16 cellular contexts compared by ENCODE assay signal in the genomic region with DNA sequence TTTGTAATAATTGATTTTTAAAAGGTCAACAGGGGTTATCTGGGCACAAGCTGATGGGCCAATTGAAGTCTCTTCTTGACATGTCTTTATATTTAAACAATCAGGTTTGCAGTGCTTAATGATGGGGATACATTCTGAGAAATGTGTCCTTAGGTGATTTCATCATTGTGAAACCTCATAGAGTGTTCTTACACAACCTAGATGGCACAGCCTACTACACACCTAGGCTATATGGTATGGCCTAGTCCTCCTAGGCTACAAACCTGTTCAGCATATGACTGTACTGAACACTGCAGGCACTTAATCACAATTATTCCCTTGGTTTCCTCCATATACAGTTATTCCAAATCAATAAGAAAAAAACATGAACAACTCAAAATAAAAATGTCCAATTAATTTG.
A peak's percentile ranks its signal among the peaks of the same experiment; 100 is the strongest.
DNase-seq lines count a peak whose midpoint lies in the region; ATAC-seq, FAIRE-seq and TF ChIP-seq lines count a peak whose summit lies in the region.
"Had no signal": no experiment of that assay in that cellular context is flagged by ENCODE, and none has a peak within 500 bp of the region (broad histone marks: within the 10 kb centered on the region; RNA-seq: fewer than 3 reads in every experiment).

No MANE protein-coding gene starts in this region.

- H3K79me2 ChIP-seq in mammary epithelial cell (ENCODE audit: insufficient read depth, low read length): no peaks in the 10 kb centered on the region

- H3K36me3 Mint-ChIP-seq in activated naive CD4-positive, alpha-beta T cell treated with anti-CD3 and anti-CD28 coated beads for 36 hours (ENCODE audit: low read depth): peaks cover 10% of the 10 kb centered on the region
- peaks cover 64% of the 10 kb centered on the region for H3K36me3 Mint-ChIP-seq in stimulated activated effector memory CD8-positive, alpha-beta T cell treated with anti-CD3 and anti-CD28 coated beads, Interleukin-12 subunit alpha, Interleukin-12 subunit beta, amount 100 ng/mL, for 72 hours

- H4K20me1 ChIP-seq in mammary epithelial cell (ENCODE audit: insufficient read depth, low read length): no peaks in the 10 kb centered on the region

- no peak for TF ChIP-seq CTCF in bronchial epithelial cell (IDR thresholded peaks at IDR 0.05; ENCODE audit: insufficient read depth, low read length, severe bottlenecking)
- no peak for TF ChIP-seq CTCF in mammary epithelial cell (conservative IDR thresholded peaks at IDR 0.05 in 1 of 2, IDR thresholded peaks at IDR 0.05 in 1 of 2; ENCODE audit: extremely low read depth in 1 of 2, insufficient read depth in 1 of 2, low read depth in 1 of 2, low read length in 2 of 2)

- no peaks in the 10 kb centered on the region for H3K4me1 ChIP-seq in aorta (ENCODE audit: control insufficient read depth in 1 of 2, insufficient read depth in 2 of 2, low read length in 2 of 2)
- H3K4me1 ChIP-seq in mammary epithelial cell (ENCODE audit: insufficient read depth, low read length): peaks cover 17% of the 10 kb centered on the region
- H3K4me1 ChIP-seq: SJCRH30 had no signal

- no peak for ATAC-seq in stimulated activated effector memory CD8-positive, alpha-beta T cell treated with anti-CD3 and anti-CD28 coated beads, Interleukin-12 subunit alpha, Interleukin-12 subunit beta, amount 100 ng/mL, for 72 hours
- no peak for ATAC-seq in aorta (ENCODE audit: low FRiP score)
- ATAC-seq: PC-3 had no signal

- in situ Hi-C loops in mammary epithelial cell (cut with MboI; ENCODE audit: low sequenced_read_pairs in 2 of 2): no loop called here

- intact Hi-C loops in activated naive CD4-positive, alpha-beta T cell treated with anti-CD3 and anti-CD28 coated beads for 36 hours (cut with micrococcal nuclease): no loop called here
- intact Hi-C loops in aorta (cut with DNase I) (no loop called here), mammary epithelial cell (cut with micrococcal nuclease) (no loop called here)

- no peaks in the 10 kb centered on the region for H3K9me3 ChIP-seq in aorta (ENCODE audit: control insufficient read depth, low read length)
- H3K9me3 ChIP-seq in mammary epithelial cell (replicated peaks; ENCODE audit: insufficient read depth, low read length): no peaks in the 10 kb centered on the region
- H3K9me3 ChIP-seq: SJCRH30 had no signal

- no peak for TF ChIP-seq POLR2A in GM12892 (IDR thresholded peaks at IDR 0.05; ENCODE audit: low read depth, low read length)

- H3K36me3 ChIP-seq in bronchial epithelial cell (ENCODE audit: control insufficient read depth, insufficient read depth, low read length) (no peaks in the 10 kb centered on the region), aorta (ENCODE audit: control insufficient read depth in 1 of 2, insufficient read depth in 2 of 2, low read length in 1 of 2) (no peaks in the 10 kb centered on the region), mammary epithelial cell (ENCODE audit: insufficient read depth, low read length) (no peaks in the 10 kb centered on the region)
- H3K36me3 ChIP-seq: SJCRH30 had no signal

- H3K27me3 Mint-ChIP-seq in activated naive CD4-positive, alpha-beta T cell treated with anti-CD3 and anti-CD28 coated beads for 36 hours (ENCODE audit: low read depth): no peaks in the 10 kb centered on the region

- DNase-seq in activated naive CD4-positive, alpha-beta T cell treated with anti-CD3 and anti-CD28 coated beads for 36 hours: no peak
- DNase-seq in activated naive CD4-positive, alpha-beta T cell treated with Interleukin-2 at 50 U/mL for 16 hours: no peak
- DNase-seq in GM12892 (ENCODE audit: insufficient read length) (no peak), bronchial epithelial cell (ENCODE audit: low read depth) (peak; percentile 41), aorta (no peak), mammary epithelial cell (no peak), GM19239 (ENCODE audit: insufficient read length, low spot score) (no peak)
- DNase-seq in stimulated activated effector memory CD8-positive, alpha-beta T cell treated with anti-CD3 and anti-CD28 coated beads, Interleukin-12 subunit alpha, Interleukin-12 subunit beta, amount 100 ng/mL, for 72 hours (ENCODE audit: low spot score in 2 of 2): no peak
- DNase-seq: DMS79 treated with DMSO at 0.1 percent for 48 hours, NCI-H1417, NCI-H187 treated with DMSO at 0.1 percent for 48 hours, NCI-H2227 treated with DMSO at 0.1 percent for 48 hours, NCI-H82, PC-3, SJCRH30 had no signal

- FAIRE-seq in GM12892 (lab: Jason Lieb, UNC) (peak; percentile 27), bronchial epithelial cell (lab: Jason Lieb, UNC) (no peak), GM19239 (lab: Jason Lieb, UNC) (no peak)
- FAIRE-seq: A204.1 had no signal

- H3K27ac ChIP-seq in aorta (ENCODE audit: low read depth in 1 of 2, low read length in 2 of 2) (no peak overlapping the region), mammary epithelial cell (ENCODE audit: insufficient read depth, low read depth, low read length) (no peak overlapping the region)
- H3K27ac ChIP-seq: SJCRH30 had no signal

- no peak overlapping the region for H2AFZ ChIP-seq in mammary epithelial cell (ENCODE audit: low read depth, low read length)

- H3K4me2 ChIP-seq in mammary epithelial cell (ENCODE audit: insufficient read depth, low read depth, low read length): no peak overlapping the region

- no peak overlapping the region for H3K4me3 Mint-ChIP-seq in activated naive CD4-positive, alpha-beta T cell treated with anti-CD3 and anti-CD28 coated beads for 36 hours
- H3K4me3 Mint-ChIP-seq in stimulated activated effector memory CD8-positive, alpha-beta T cell treated with anti-CD3 and anti-CD28 coated beads, Interleukin-12 subunit alpha, Interleukin-12 subunit beta, amount 100 ng/mL, for 72 hours: no peak overlapping the region

- H3K9ac ChIP-seq in mammary epithelial cell (ENCODE audit: insufficient read depth, low read length): no peak overlapping the region

- CTCF ChIA-PET in activated naive CD4-positive, alpha-beta T cell treated with anti-CD3 and anti-CD28 coated beads for 36 hours (lab: Charles Lee): interaction anchor here (4.9 kb wide), 1 partner anchor 14 kb away, joined by 34 read pairs; no protein-coding TSS in a partner anchor
- CTCF ChIA-PET in mammary epithelial cell (lab: Charles Lee; ENCODE audit: low non-redundant PET): no interaction called here

- H3K9me3 Mint-ChIP-seq in activated naive CD4-positive, alpha-beta T cell treated with anti-CD3 and anti-CD28 coated beads for 36 hours: no peaks in the 10 kb centered on the region
- no peaks in the 10 kb centered on the region for H3K9me3 Mint-ChIP-seq in stimulated activated effector memory CD8-positive, alpha-beta T cell treated with anti-CD3 and anti-CD28 coated beads, Interleukin-12 subunit alpha, Interleukin-12 subunit beta, amount 100 ng/mL, for 72 hours

- H3K27me3 ChIP-seq in bronchial epithelial cell (ENCODE audit: control insufficient read depth, insufficient read depth, low read length): peaks cover 7% of the 10 kb centered on the region
- no peaks in the 10 kb centered on the region for H3K27me3 ChIP-seq in aorta (ENCODE audit: control insufficient read depth in 1 of 2, insufficient read depth in 2 of 2, low read length in 1 of 2)
- peaks cover 6% of the 10 kb centered on the region for H3K27me3 ChIP-seq in mammary epithelial cell (ENCODE audit: insufficient read depth, low read length)
- H3K27me3 ChIP-seq: SJCRH30 had no signal

- dilution Hi-C loops in mammary epithelial cell (cut with HindIII; ENCODE audit: low sequenced_read_pairs): no loop called here

- H3K27ac Mint-ChIP-seq in activated naive CD4-positive, alpha-beta T cell treated with anti-CD3 and anti-CD28 coated beads for 36 hours: peak overlapping the region; percentile 33
- H3K27ac Mint-ChIP-seq in stimulated activated effector memory CD8-positive, alpha-beta T cell treated with anti-CD3 and anti-CD28 coated beads, Interleukin-12 subunit alpha, Interleukin-12 subunit beta, amount 100 ng/mL, for 72 hours: peak overlapping the region; percentile 6

- no peak overlapping the region for H3K4me3 ChIP-seq in bronchial epithelial cell (ENCODE audit: low read depth, low read length)
- no peak overlapping the region for H3K4me3 ChIP-seq in aorta (ENCODE audit: low read length in 2 of 2)
- no peak overlapping the region for H3K4me3 ChIP-seq in mammary epithelial cell (replicated peaks in 1 of 3; ENCODE audit: insufficient read depth in 1 of 3, low read depth in 2 of 3, low read length in 3 of 3)
- H3K4me3 ChIP-seq: SJCRH30 had no signal

- peaks cover 69% of the 10 kb centered on the region for H3K4me1 Mint-ChIP-seq in activated naive CD4-positive, alpha-beta T cell treated with anti-CD3 and anti-CD28 coated beads for 36 hours (ENCODE audit: low read depth)
- H3K4me1 Mint-ChIP-seq in stimulated activated effector memory CD8-positive, alpha-beta T cell treated with anti-CD3 and anti-CD28 coated beads, Interleukin-12 subunit alpha, Interleukin-12 subunit beta, amount 100 ng/mL, for 72 hours: peaks cover 46% of the 10 kb centered on the region

- BruUV-seq in mammary epithelial cell (replicated peaks; lab: Mats Ljungman, UMichigan): no TSS peak
